8 cellular contexts compared by ENCODE assay signal in the genomic region with DNA sequence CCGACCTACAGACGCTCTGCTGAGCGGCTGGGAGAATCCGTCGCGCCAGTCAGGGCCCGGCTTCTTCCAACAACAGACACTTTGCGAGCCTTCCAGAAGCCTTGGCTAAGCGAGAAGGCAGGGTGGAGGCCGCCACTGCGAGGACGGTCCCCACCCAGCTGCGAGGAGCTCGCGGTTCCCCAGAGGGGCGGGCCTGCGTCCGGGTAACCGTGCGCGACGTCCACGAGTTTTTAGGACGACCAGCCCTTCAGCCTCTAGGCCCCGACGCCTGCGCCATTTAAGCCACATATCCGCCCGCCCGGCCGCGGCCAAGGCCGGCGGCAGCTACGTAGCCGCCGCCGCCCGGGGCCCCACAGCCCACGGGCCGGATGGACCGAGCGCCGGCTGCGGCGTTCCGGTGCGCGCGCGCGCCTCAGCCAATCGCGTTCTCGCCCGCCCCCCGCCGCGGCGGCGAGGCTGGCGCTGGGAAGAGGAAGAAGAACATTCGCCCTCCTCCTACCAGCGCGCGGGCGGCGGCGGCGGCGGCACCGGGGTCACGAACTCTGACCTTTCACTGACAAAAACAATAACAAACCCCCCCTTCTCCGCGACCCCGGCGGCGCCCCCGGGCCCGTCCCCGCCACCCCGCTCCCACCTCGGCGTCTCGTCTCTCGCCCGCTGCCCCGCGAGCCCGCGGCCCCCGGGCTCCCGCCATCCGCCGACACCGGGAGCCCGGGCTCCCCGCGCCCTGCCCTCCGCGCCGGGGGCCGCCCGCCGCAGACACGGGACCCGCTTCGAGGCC. TPM values are rescaled to one million over a fixed set of nuclear protein-coding genes. Genes with fewer than 3 reads are reported as not detected.
DNase-seq lines count a peak whose midpoint lies in the region; ATAC-seq and TF ChIP-seq lines count a peak whose summit lies in the region.

NR2C2 (plus strand) TSS at position 479 of the 781 bp plus-strand sequence. CDS start 56,332 bp downstream, outside the sequence.

- H2AFZ ChIP-seq in PC-9 = peak within 1 kb of the TSS; percentile 92

- ATAC-seq in GM21390 (IDR thresholded peaks at IDR 0.05; ENCODE audit: unreplicated experiment) = peak; percentile 61

- peaks cover 26% of the 10 kb centered on the region for H3K36me3 Mint-ChIP-seq in Caco-2 (ENCODE audit: insufficient read depth, unreplicated experiment)

- peaks cover 8% of the 10 kb centered on the region for H3K4me1 Mint-ChIP-seq in Caco-2 (ENCODE audit: low read depth, unreplicated experiment)

- peak within 1 kb of the TSS; percentile 95 for H3K4me2 ChIP-seq in PC-9

- H3K27me3 ChIP-seq in Caco-2 (replicated peaks; ENCODE audit: control insufficient read depth, insufficient read depth, low read length) = no peaks in the 10 kb centered on the region
- H3K27me3 ChIP-seq in HUES6 (ENCODE audit: control insufficient read depth, insufficient read depth, low read length) = no peaks in the 10 kb centered on the region
- no peaks in the 10 kb centered on the region for H3K27me3 ChIP-seq in PC-9 (ENCODE audit: insufficient read depth, low read depth)
- H3K27me3 ChIP-seq in mucosa of stomach (ENCODE audit: control insufficient read depth, insufficient read depth, low read length) = no peaks in the 10 kb centered on the region

- intact Hi-C loops in Caco-2 (cut with micrococcal nuclease; ENCODE audit: unreplicated experiment) (loop anchor here (10.0 kb wide), 1 partner anchor 258 kb away; the partner anchor contains the start of gene CAPN7), PC-9 (cut with micrococcal nuclease; ENCODE audit: unreplicated experiment) (loop anchor here (5.0 kb wide), 2 partner anchors 45 to 120 kb away; partner anchors contain the start of gene MRPS25)

- peak within 1 kb of the TSS; percentile 97 for H3K4me3 Mint-ChIP-seq in Caco-2 (ENCODE audit: unreplicated experiment)

- POLR2A ChIA-PET in Caco-2 (lab: Charles Lee) = no interaction called here
- POLR2A ChIA-PET in PC-9 (lab: Charles Lee; ENCODE audit: unreplicated experiment) = interaction anchor here (0.6 to 0.7 kb wide), 2 partner anchors 10 to 125 kb away, joined by 3 to 8 read pairs; no protein-coding TSS in a partner anchor

- no peaks in the 10 kb centered on the region for H3K9me2 ChIP-seq in PC-9 (ENCODE audit: insufficient read depth)

- peak within 1 kb of the TSS; percentile 80 for H3K4me3 ChIP-seq in Caco-2 (ENCODE audit: low read depth, low read length)
- H3K4me3 ChIP-seq in HUES6 (ENCODE audit: low read depth, low read length) = peak within 1 kb of the TSS; percentile 98
- peak within 1 kb of the TSS; percentile 99 for H3K4me3 ChIP-seq in PC-9
- H3K4me3 ChIP-seq in mucosa of stomach (ENCODE audit: low read length) = peak within 1 kb of the TSS; percentile 81

- peaks cover 19% of the 10 kb centered on the region; the same call in 1 of the 2 replicates for H4K20me1 ChIP-seq in PC-9 (ENCODE audit: insufficient read depth)

- H3K9me3 Mint-ChIP-seq in Caco-2 (ENCODE audit: unreplicated experiment) = no peaks in the 10 kb centered on the region

- H3K36me3 ChIP-seq in Caco-2 (ENCODE audit: control insufficient read depth, insufficient read depth, low read length) (no peaks in the 10 kb centered on the region), HUES6 (ENCODE audit: control insufficient read depth, insufficient read depth, low read length) (peaks cover 39% of the 10 kb centered on the region), PC-9 (ENCODE audit: low read depth) (peaks cover 15% of the 10 kb centered on the region), mucosa of stomach (ENCODE audit: control insufficient read depth, insufficient read depth, low read length) (no peaks in the 10 kb centered on the region)

- H3K9me3 ChIP-seq in Caco-2 (no peaks in the 10 kb centered on the region), HUES6 (ENCODE audit: control insufficient read depth, insufficient read depth, low read depth, low read length) (no peaks in the 10 kb centered on the region), PC-9 (ENCODE audit: insufficient read depth, low read depth) (no peaks in the 10 kb centered on the region), mucosa of stomach (ENCODE audit: control insufficient read depth, low read length) (no peaks in the 10 kb centered on the region)

- CTCF ChIA-PET in Caco-2 (lab: Charles Lee) = interaction anchor here (0.9 kb wide), 1 partner anchor 166 kb away, joined by 3 read pairs; no protein-coding TSS in a partner anchor
- CTCF ChIA-PET in PC-9 (lab: Charles Lee) = interaction anchor here (0.6 kb wide), 1 partner anchor 1373 kb away, joined by 4 read pairs; no protein-coding TSS in a partner anchor

- TF ChIP-seq POLR2A in erythroblast (IDR thresholded peaks at IDR 0.05; ENCODE audit: low read length) = peak; percentile 94

- H3K27ac Mint-ChIP-seq in Caco-2 (ENCODE audit: unreplicated experiment) = peak within 1 kb of the TSS; percentile 100

- peaks cover 18% of the 10 kb centered on the region for H3F3A ChIP-seq in PC-9 (ENCODE audit: insufficient read depth, low read depth)

- H3K27ac ChIP-seq in HUES6 (ENCODE audit: low read depth, low read length) (peak within 1 kb of the TSS; percentile 98), PC-9 (peak within 1 kb of the TSS; percentile 97)

- no peaks in the 10 kb centered on the region for H3K27me3 Mint-ChIP-seq in Caco-2 (ENCODE audit: insufficient read depth, unreplicated experiment)

- DNase-seq in Caco-2 (peak; percentile 81 to 89), PC-9 (peak; percentile 55 to 81), activated T-cell treated with anti-CD3 and anti-CD28 coated beads for 48 hours (ENCODE audit: low read depth) (peak; percentile 88), erythroblast (lab: John Stamatoyannopoulos, UW) (peak; percentile 90 to 94)
- peak; percentile 89 for DNase-seq in stimulated activated CD8-positive, alpha-beta memory T cell treated with anti-CD3 and anti-CD28 coated beads, Interleukin-4, amount 100 ng/mL, for 48 hours

- H3K9ac ChIP-seq in HUES6 (ENCODE audit: low read length) (peak within 1 kb of the TSS; percentile 98), mucosa of stomach (ENCODE audit: low read length) (peak within 1 kb of the TSS; percentile 95)

- H3K4me1 ChIP-seq in Caco-2 (no peaks in the 10 kb centered on the region), HUES6 (ENCODE audit: control insufficient read depth, insufficient read depth, low read length) (peaks cover 19% of the 10 kb centered on the region), PC-9 (replicated peaks; ENCODE audit: insufficient read depth) (peaks cover 20% of the 10 kb centered on the region; the same call in 1 of the 2 replicates), mucosa of stomach (ENCODE audit: control insufficient read depth, insufficient read depth, low read length) (peaks cover 22% of the 10 kb centered on the region)

- H3K79me2 ChIP-seq in PC-9 (ENCODE audit: low read depth) = peaks cover 73% of the 10 kb centered on the region

- TF ChIP-seq CTCF in Caco-2 (IDR thresholded peaks at IDR 0.05; ENCODE audit: insufficient read depth in 1 of 2, low read depth in 1 of 2, low read length in 1 of 2, severe bottlenecking in 1 of 2, unreplicated experiment in 1 of 2) (no peak), PC-9 (conservative IDR thresholded peaks at IDR 0.05) (no peak)

- BruUV-seq in Caco-2 (replicated peaks; lab: Mats Ljungman, UMichigan) (no TSS peak), PC-9 (replicated peaks; lab: Mats Ljungman, UMichigan) (no TSS peak)

RNA-seq across cellular contexts. Expression of gene NR2C2, which starts in this region (rescaled TPM):
- total RNA-seq in Caco-2 (2022) (37.0 and 37.4 TPM in 2 replicates), PC-9 (2021) (43.4 and 44.1 TPM in 2 replicates)

Comparison
In these comparisons a context has a peak if more than half of its experiments do, and no peak if none do; other contexts are left out.
1. Peak in every context shown above with its lines: DNase-seq, ATAC-seq, H3K4me3 ChIP-seq and H3K27ac ChIP-seq.